ENCODE assay signal across 20 cellular contexts in the genomic region with DNA sequence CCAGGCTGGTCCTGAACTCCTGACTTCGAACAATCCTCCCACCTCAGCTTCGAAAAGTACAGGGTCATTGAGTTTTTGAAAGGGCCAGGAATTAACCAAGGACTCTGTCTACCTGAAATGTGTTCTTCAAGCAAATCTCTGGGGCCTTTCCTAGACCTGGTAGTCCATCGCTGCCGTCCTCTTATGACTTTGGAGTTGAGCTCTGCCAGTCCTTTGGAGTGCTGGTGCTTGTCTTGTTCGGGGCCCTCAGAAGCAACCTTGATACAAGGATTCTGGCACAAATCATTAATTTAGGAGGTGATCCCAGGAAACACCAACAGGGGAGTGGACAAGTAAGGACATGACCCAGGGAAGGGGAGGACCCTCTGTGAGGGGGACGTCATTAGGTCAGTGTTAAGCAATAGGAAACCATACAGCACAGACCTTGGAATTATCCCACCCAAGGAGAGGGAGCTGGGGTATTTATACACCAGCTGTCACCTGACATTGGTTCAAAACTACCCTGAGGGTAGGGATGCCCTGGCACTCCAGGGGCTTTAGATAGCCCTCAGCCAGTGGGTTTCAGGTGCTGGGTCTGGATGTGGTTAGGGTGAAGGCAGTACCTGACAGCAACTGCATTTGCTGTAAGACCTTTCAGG.
A peak's percentile ranks its signal among the peaks of the same experiment; 100 is the strongest.
DNase-seq lines count a peak whose midpoint lies in the region; ATAC-seq and TF ChIP-seq lines count a peak whose summit lies in the region.
"Had no signal": no experiment of that assay in that cellular context is flagged by ENCODE, and none has a peak within 500 bp of the region (broad histone marks: within the 10 kb centered on the region; RNA-seq: fewer than 3 reads in every experiment).

No MANE protein-coding gene starts in this region.

- H3K4me1 Mint-ChIP-seq in stimulated activated effector memory CD8-positive, alpha-beta T cell treated with anti-CD3 and anti-CD28 coated beads, Interleukin-12 subunit alpha, Interleukin-12 subunit beta, amount 100 ng/mL, for 72 hours: no peaks in the 10 kb centered on the region
- H3K4me1 Mint-ChIP-seq: CD8-positive, alpha-beta memory T cell had no signal

- H3K9me3 ChIP-seq in HEK293 (ENCODE audit: control insufficient read depth, insufficient read depth, low read depth, low read length): no peaks in the 10 kb centered on the region
- no peaks in the 10 kb centered on the region for H3K9me3 ChIP-seq in Peyer's patch
- H3K9me3 ChIP-seq: BE2C had no signal

- POLR2A ChIA-PET in HEK293 (lab: Yijun Ruan, JAX): no interaction called here

- H3K27ac ChIP-seq in HEK293 (ENCODE audit: extremely low read depth, low read depth, low read length) (no peak overlapping the region), Peyer's patch (no peak overlapping the region)
- H3K27ac ChIP-seq: HL-60 had no signal

- TF ChIP-seq POLR2A in Peyer's patch (IDR thresholded peaks at IDR 0.05): no peak

- no peak for TF ChIP-seq CTCF in HEK293 (tag by site-specific recombination; IDR thresholded peaks at IDR 0.05)
- no peak for TF ChIP-seq CTCF in Peyer's patch (IDR thresholded peaks at IDR 0.05)

- H3K9me3 Mint-ChIP-seq in stimulated activated effector memory CD8-positive, alpha-beta T cell treated with anti-CD3 and anti-CD28 coated beads, Interleukin-12 subunit alpha, Interleukin-12 subunit beta, amount 100 ng/mL, for 72 hours: no peaks in the 10 kb centered on the region

- H3K36me3 ChIP-seq in HEK293 (ENCODE audit: control insufficient read depth in 2 of 2, insufficient read depth in 1 of 2, low read length in 2 of 2): no peaks in the 10 kb centered on the region
- no peaks in the 10 kb centered on the region for H3K36me3 ChIP-seq in Peyer's patch
- H3K36me3 ChIP-seq: BE2C had no signal

- H3K4me3 Mint-ChIP-seq in stimulated activated effector memory CD8-positive, alpha-beta T cell treated with anti-CD3 and anti-CD28 coated beads, Interleukin-12 subunit alpha, Interleukin-12 subunit beta, amount 100 ng/mL, for 72 hours: no peak overlapping the region
- H3K4me3 Mint-ChIP-seq: CD4-positive, CD25-positive, alpha-beta regulatory T cell; CD8-positive, alpha-beta memory T cell had no signal

- H3K4me1 ChIP-seq in HEK293 (ENCODE audit: control insufficient read depth, insufficient read depth, low read length): no peaks in the 10 kb centered on the region
- H3K4me1 ChIP-seq in Peyer's patch: no peaks in the 10 kb centered on the region
- H3K4me1 ChIP-seq: BE2C had no signal

- H3K36me3 Mint-ChIP-seq in stimulated activated effector memory CD8-positive, alpha-beta T cell treated with anti-CD3 and anti-CD28 coated beads, Interleukin-12 subunit alpha, Interleukin-12 subunit beta, amount 100 ng/mL, for 72 hours: no peaks in the 10 kb centered on the region
- H3K36me3 Mint-ChIP-seq: CD4-positive, CD25-positive, alpha-beta regulatory T cell; CD8-positive, alpha-beta memory T cell had no signal

- no peaks in the 10 kb centered on the region for H3K27me3 ChIP-seq in Peyer's patch

- DNase-seq in Peyer's patch: peak in 2 of 3 donors; percentile 5 to 13
- DNase-seq in mesenteric fat pad (ENCODE audit: low spot score): peak; percentile 57
- DNase-seq in stimulated activated effector memory CD8-positive, alpha-beta T cell treated with anti-CD3 and anti-CD28 coated beads, Interleukin-12 subunit alpha, Interleukin-12 subunit beta, amount 100 ng/mL, for 72 hours (ENCODE audit: low spot score in 2 of 2): no peak
- no peak for DNase-seq in NCI-H226
- DNase-seq: BE2C; C1 segment of cervical spinal cord; CD4-positive, CD25-positive, alpha-beta regulatory T cell; CD8-positive, alpha-beta memory T cell; COR-L47; DMS 273 treated with DMSO at 0.1 percent for 48 hours; DMS53; DND-41; EL; GOT3; H7 had no signal

- H3K4me3 ChIP-seq in HEK293 (ENCODE audit: low read depth, low read length): no peak overlapping the region
- H3K4me3 ChIP-seq in Peyer's patch: no peak overlapping the region
- H3K4me3 ChIP-seq: GM12878 had no signal

- CTCF ChIA-PET in HEK293 (lab: Yijun Ruan, JAX): interaction anchor here (0.5 to 1.1 kb wide), 5 partner anchors 27 to 157 kb away, joined by 3 to 4 read pairs (median 3); no protein-coding TSS in a partner anchor

- peak overlapping the region; percentile 32 for H3K27ac Mint-ChIP-seq in stimulated activated effector memory CD8-positive, alpha-beta T cell treated with anti-CD3 and anti-CD28 coated beads, Interleukin-12 subunit alpha, Interleukin-12 subunit beta, amount 100 ng/mL, for 72 hours
- H3K27ac Mint-ChIP-seq: CD4-positive, CD25-positive, alpha-beta regulatory T cell; CD8-positive, alpha-beta memory T cell had no signal

- ATAC-seq in stimulated activated effector memory CD8-positive, alpha-beta T cell treated with anti-CD3 and anti-CD28 coated beads, Interleukin-12 subunit alpha, Interleukin-12 subunit beta, amount 100 ng/mL, for 72 hours: no peak
- no peak for ATAC-seq in HG02884 (IDR thresholded peaks at IDR 0.05; ENCODE audit: unreplicated experiment)
- ATAC-seq: GM12878, HCT116 had no signal

TF ChIP-seq in HEK293, 187 proteins besides CTCF, POLR2A, EP300 and RAD21:
- TF ChIP-seq KLF16 (tag by site-specific recombination; IDR thresholded peaks at IDR 0.05): no peak
- peak; percentile 97 for TF ChIP-seq ZNF37A (tag by site-specific recombination; IDR thresholded peaks at IDR 0.05)

Comparison
In these comparisons a context has a peak if more than half of its experiments do, and no peak if none do; other contexts are left out.
1. DNase-seq: peak in Peyer's patch (2 of 3) and mesenteric fat pad (single experiment); none in stimulated activated effector memory CD8-positive, alpha-beta T cell treated with anti-CD3 and anti-CD28 coated beads, Interleukin-12 subunit alpha, Interleukin-12 subunit beta, amount 100 ng/mL, for 72 hours (0 of 2) and NCI-H226 (single experiment).